19 cellular contexts compared by ENCODE assay signal in the genomic region with DNA sequence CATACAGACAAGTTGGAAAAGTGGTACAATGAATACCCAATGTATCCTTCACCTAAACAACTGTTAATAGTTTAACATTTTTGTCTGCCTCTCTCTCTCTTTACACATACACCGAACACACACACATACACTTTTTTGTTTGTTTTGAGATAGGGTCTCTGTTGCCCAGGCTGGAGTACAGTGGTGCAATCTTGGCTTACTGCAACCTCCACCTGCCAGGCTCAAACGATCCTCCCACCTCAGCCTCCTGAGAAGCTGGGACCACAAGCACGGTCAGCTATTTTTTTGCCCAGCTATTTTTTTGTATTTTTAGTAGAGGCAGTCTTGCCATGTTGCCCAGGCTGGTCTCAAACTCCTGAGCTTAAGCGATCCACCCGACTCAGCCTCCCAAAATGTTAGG. TPM values are rescaled to one million over a fixed set of nuclear protein-coding genes. Genes with fewer than 3 reads are reported as not detected.
DNase-seq lines count a peak whose midpoint lies in the region; ATAC-seq and TF ChIP-seq lines count a peak whose summit lies in the region.
"Had no signal": no experiment of that assay in that cellular context is flagged by ENCODE, and none has a peak within 500 bp of the region (broad histone marks: within the 10 kb centered on the region; RNA-seq: fewer than 3 reads in every experiment).

No MANE protein-coding gene starts in this region.

- no peaks in the 10 kb centered on the region for H3K27me3 Mint-ChIP-seq in activated naive CD4-positive, alpha-beta T cell treated with anti-CD3 and anti-CD28 coated beads for 36 hours (ENCODE audit: low read depth)
- no peaks in the 10 kb centered on the region for H3K27me3 Mint-ChIP-seq in CD8-positive, alpha-beta memory T cell
- H3K27me3 Mint-ChIP-seq in T-helper 17 cell (no peaks in the 10 kb centered on the region), osteocyte (ENCODE audit: unreplicated experiment) (no peaks in the 10 kb centered on the region)
- H3K27me3 Mint-ChIP-seq: IgD-negative memory B cell had no signal

- H3K36me3 Mint-ChIP-seq in activated naive CD4-positive, alpha-beta T cell treated with anti-CD3 and anti-CD28 coated beads for 36 hours (ENCODE audit: low read depth) = peaks cover 32% of the 10 kb centered on the region
- H3K36me3 Mint-ChIP-seq in CD8-positive, alpha-beta memory T cell = peaks cover 12 to 76% (median 30%) of the 10 kb centered on the region in 3 donors
- H3K36me3 Mint-ChIP-seq in T-helper 17 cell (ENCODE audit: low read depth) (peaks cover 17% of the 10 kb centered on the region), osteocyte (ENCODE audit: unreplicated experiment) (peaks cover 51% of the 10 kb centered on the region)
- H3K36me3 Mint-ChIP-seq: IgD-negative memory B cell had no signal

- no peak for DNase-seq in activated naive CD4-positive, alpha-beta T cell treated with anti-CD3 and anti-CD28 coated beads for 36 hours
- DNase-seq in activated naive CD4-positive, alpha-beta T cell treated with anti-CD3 and anti-CD28 coated beads, Interleukin-2, amount 50 U/mL, for 16 hours = no peak
- DNase-seq in CD8-positive, alpha-beta memory T cell = no peak
- DNase-seq in T-helper 17 cell = no peak
- DNase-seq in osteocyte (ENCODE audit: extremely low spot score, unreplicated experiment) = peak; percentile 19
- DNase-seq in left colon = no peak
- DNase-seq in SKM-1 (lab: John Stamatoyannopoulos, UW; ENCODE audit: unreplicated experiment) = no peak
- DNase-seq: ACHN, AML-193, DMS79, Kasumi-1, MM.1S, NCI-H1092 treated with DMSO at 0.1 percent for 48 hours, NCI-H1694, NCI-H2107, NCI-H2227 treated with DMSO at 0.1 percent for 48 hours, NCI-H524 had no signal

- no peaks in the 10 kb centered on the region for H3K4me1 ChIP-seq in CD8-positive, alpha-beta memory T cell (ENCODE audit: insufficient read depth, low read length)

- intact Hi-C loops in activated naive CD4-positive, alpha-beta T cell treated with anti-CD3 and anti-CD28 coated beads for 36 hours (cut with micrococcal nuclease) = no loop called here
- intact Hi-C loops in left colon (cut with DNase I, micrococcal nuclease) = no loop called here

- no peaks in the 10 kb centered on the region for H3K9me3 ChIP-seq in CD8-positive, alpha-beta memory T cell (ENCODE audit: low read length)
- H3K9me3 ChIP-seq in T-helper 17 cell (ENCODE audit: control insufficient read depth, low read length, poor library complexity, severe bottlenecking) = no peaks in the 10 kb centered on the region

- peaks cover 5% of the 10 kb centered on the region for H3K4me1 Mint-ChIP-seq in activated naive CD4-positive, alpha-beta T cell treated with anti-CD3 and anti-CD28 coated beads for 36 hours (ENCODE audit: low read depth)
- H3K4me1 Mint-ChIP-seq in CD8-positive, alpha-beta memory T cell = peaks cover 4 to 11% (median 5%) of the 10 kb centered on the region in 3 donors
- H3K4me1 Mint-ChIP-seq in T-helper 17 cell = peaks cover 12% of the 10 kb centered on the region
- H3K4me1 Mint-ChIP-seq in osteocyte (ENCODE audit: unreplicated experiment) = peaks cover 11% of the 10 kb centered on the region
- H3K4me1 Mint-ChIP-seq: CD14-positive monocyte, IgD-negative memory B cell had no signal

- no peak overlapping the region for H3K4me3 Mint-ChIP-seq in activated naive CD4-positive, alpha-beta T cell treated with anti-CD3 and anti-CD28 coated beads for 36 hours
- no peak overlapping the region for H3K4me3 Mint-ChIP-seq in CD8-positive, alpha-beta memory T cell
- H3K4me3 Mint-ChIP-seq in T-helper 17 cell (no peak overlapping the region), osteocyte (ENCODE audit: unreplicated experiment) (no peak overlapping the region)
- H3K4me3 Mint-ChIP-seq: CD14-positive monocyte, IgD-negative memory B cell had no signal

- H3K27me3 ChIP-seq in CD8-positive, alpha-beta memory T cell (ENCODE audit: insufficient read depth, low read length, poor library complexity, severe bottlenecking) = no peaks in the 10 kb centered on the region

- CTCF ChIA-PET in activated naive CD4-positive, alpha-beta T cell treated with anti-CD3 and anti-CD28 coated beads for 36 hours (lab: Charles Lee) = interaction anchor here (0.6 to 1.2 kb wide), 3 partner anchors 84 to 96 kb away, joined by 3 to 4 read pairs (median 3); no protein-coding TSS in a partner anchor
- CTCF ChIA-PET in CD8-positive, alpha-beta memory T cell (lab: Charles Lee) = interaction anchor here (1.0 to 2.6 kb wide), 4 partner anchors 11 to 84 kb away, joined by 3 to 8 read pairs (median 4); a partner anchor contains a TSS

- POLR2A ChIA-PET in CD8-positive, alpha-beta memory T cell (lab: Charles Lee) = interaction anchor here (0.6 kb wide), 1 partner anchor 12 kb away, joined by 7 read pairs; no protein-coding TSS in a partner anchor

- ATAC-seq in T-helper 17 cell = no peak
- ATAC-seq in left colon = no peak

- H3K36me3 ChIP-seq in CD8-positive, alpha-beta memory T cell (ENCODE audit: insufficient read depth, low read length) = peaks cover 39% of the 10 kb centered on the region

- TF ChIP-seq CTCF in osteocyte (IDR thresholded peaks at IDR 0.05) = no peak

- no peaks in the 10 kb centered on the region for H3K9me3 Mint-ChIP-seq in activated naive CD4-positive, alpha-beta T cell treated with anti-CD3 and anti-CD28 coated beads for 36 hours
- H3K9me3 Mint-ChIP-seq in CD8-positive, alpha-beta memory T cell = no peaks in the 10 kb centered on the region
- no peaks in the 10 kb centered on the region for H3K9me3 Mint-ChIP-seq in osteocyte (ENCODE audit: unreplicated experiment)
- H3K9me3 Mint-ChIP-seq: IgD-negative memory B cell had no signal

- H3K27ac Mint-ChIP-seq in activated naive CD4-positive, alpha-beta T cell treated with anti-CD3 and anti-CD28 coated beads for 36 hours = peak overlapping the region; percentile 6
- H3K27ac Mint-ChIP-seq in CD8-positive, alpha-beta memory T cell = peak overlapping the region in 5 of 8 donors; percentile 2 to 92 (median 72)
- H3K27ac Mint-ChIP-seq in T-helper 17 cell (peak overlapping the region; percentile 78), osteocyte (ENCODE audit: unreplicated experiment) (peak overlapping the region; percentile 70)

- no peak overlapping the region for H3K27ac ChIP-seq in CD8-positive, alpha-beta memory T cell (ENCODE audit: low read depth, low read length)

- H3K4me3 ChIP-seq in CD8-positive, alpha-beta memory T cell (ENCODE audit: low read length) = no peak overlapping the region

RNA-seq across cellular contexts. Expression of a gene that starts 16.8 kb away (rescaled TPM):
- total RNA-seq in activated naive CD4-positive, alpha-beta T cell treated with anti-CD3 and anti-CD28 coated beads for 36 hours = 10 to 100 TPM; 25.9 to 26.0 TPM
- 10 to 100 TPM; 32.1 to 33.7 TPM for total RNA-seq in CD8-positive, alpha-beta memory T cell
- polyA plus RNA-seq in CD8-positive, alpha-beta memory T cell = 12.1 TPM
- total RNA-seq in T-helper 17 cell (10 to 100 TPM; 53.0 to 60.3 TPM), osteocyte (27.6 and 28.0 TPM in 2 replicates), left colon (10 to 100 TPM; 18.7 to 20.0 TPM)

RNA-seq across cellular contexts. Expression of a gene that starts 42.8 kb away (rescaled TPM):
- total RNA-seq in activated naive CD4-positive, alpha-beta T cell treated with anti-CD3 and anti-CD28 coated beads for 36 hours = 100 to 1,000 TPM; 117 to 127 TPM
- total RNA-seq in CD8-positive, alpha-beta memory T cell = 10 to 100 TPM; 84.3 to 87.1 TPM
- polyA plus RNA-seq in CD8-positive, alpha-beta memory T cell = 40.3 TPM
- total RNA-seq in T-helper 17 cell (100 to 1,000 TPM; 292 to 297 TPM), osteocyte (64.9 and 67.9 TPM in 2 replicates), left colon (10 to 100 TPM; 49.4 to 67.4 TPM)

RNA-seq across cellular contexts. Expression of a gene that starts 43.1 kb away (rescaled TPM):
- total RNA-seq in activated naive CD4-positive, alpha-beta T cell treated with anti-CD3 and anti-CD28 coated beads for 36 hours = 100 to 1,000 TPM; 141 to 142 TPM
- 10 to 100 TPM; 66.0 to 69.6 TPM for total RNA-seq in CD8-positive, alpha-beta memory T cell
- 3.8 TPM for polyA plus RNA-seq in CD8-positive, alpha-beta memory T cell
- total RNA-seq in T-helper 17 cell (10 to 100 TPM; 24.1 to 25.1 TPM), osteocyte (14.1 and 18.5 TPM in 2 replicates), left colon (10 to 100 TPM; 10.1 to 17.5 TPM)

Comparison
In these comparisons a context has a peak if more than half of its experiments do, and no peak if none do; other contexts are left out.
1. H3K27ac Mint-ChIP-seq: peak in every context shown above with its lines; median percentile 78 in T-helper 17 cell; 72 in CD8-positive, alpha-beta memory T cell; 70 in osteocyte; 6 in activated naive CD4-positive, alpha-beta T cell treated with anti-CD3 and anti-CD28 coated beads for 36 hours.